ENCODE assay signal across 8 cellular contexts in the genomic region with DNA sequence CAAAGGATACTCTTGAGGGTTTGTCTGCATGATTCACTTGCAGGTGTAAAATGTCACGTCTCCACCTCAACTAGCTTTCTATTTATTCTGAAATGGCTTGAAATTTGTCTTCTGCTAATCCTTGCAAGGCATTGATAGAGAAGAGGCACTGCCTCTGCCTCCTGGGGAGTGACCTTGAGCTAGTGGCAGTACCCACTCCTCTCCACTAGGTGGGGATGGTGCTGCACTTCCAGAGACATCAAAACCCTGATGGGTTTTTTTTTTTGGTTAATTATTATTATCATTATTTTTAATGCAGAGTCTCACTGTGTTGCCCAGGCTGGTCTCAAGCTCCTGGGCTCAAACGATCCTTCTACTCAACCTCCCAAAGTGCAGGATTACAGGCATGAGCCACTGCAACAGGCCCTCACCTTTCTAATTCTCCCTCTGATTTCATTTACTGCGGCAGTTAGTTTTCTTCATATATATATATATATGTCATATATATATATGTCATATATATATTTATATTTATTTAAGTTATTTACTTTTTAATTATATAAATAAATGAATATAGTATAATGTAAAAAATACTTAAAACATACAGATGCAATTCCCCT.
DNase-seq lines count a peak whose midpoint lies in the region; ATAC-seq and TF ChIP-seq lines count a peak whose summit lies in the region.

No MANE protein-coding gene starts in this region.

- H3K4me2 ChIP-seq in H9 (ENCODE audit: insufficient read depth, insufficient read length, low read length) = no peak overlapping the region

- H3K4me1 ChIP-seq in H9 (ENCODE audit: insufficient read depth, low read length) = no peaks in the 10 kb centered on the region
- no peaks in the 10 kb centered on the region for H3K4me1 ChIP-seq in effector memory CD4-positive, alpha-beta T cell (ENCODE audit: control insufficient read depth, insufficient read depth, low read length, poor library complexity, severe bottlenecking)

- TF ChIP-seq CTCF in H9 (conservative IDR thresholded peaks at IDR 0.05) = peak; percentile 94

- H3K9me3 Mint-ChIP-seq in H9 = no peaks in the 10 kb centered on the region
- H3K9me3 Mint-ChIP-seq in activated CD4-positive, alpha-beta memory T cell treated with anti-CD3 and anti-CD28 coated beads for 36 hours = no peaks in the 10 kb centered on the region
- H3K9me3 Mint-ChIP-seq in stimulated activated effector memory CD8-positive, alpha-beta T cell treated with anti-CD3 and anti-CD28 coated beads, Interleukin-12 subunit alpha, Interleukin-12 subunit beta, amount 100 ng/mL, for 72 hours = no peaks in the 10 kb centered on the region

- WGBS in H9 (ENCODE audit: extremely low coverage, insufficient read length, low lambda C conversion rate) = no CpG with 5 or more reads among the region's 3 CpGs

- no peak overlapping the region for H3K9ac ChIP-seq in H9 (ENCODE audit: extremely low read depth, insufficient read length, low read length)

- intact Hi-C loops in activated CD4-positive, alpha-beta memory T cell treated with anti-CD3 and anti-CD28 coated beads for 36 hours (cut with micrococcal nuclease) = loop anchor here (1.0 to 2.0 kb wide), 2 partner anchors 117 to 125 kb away; a partner anchor contains a TSS

- H3K56ac ChIP-seq in H9 (ENCODE audit: insufficient read length, low read depth, low read length) = no peak overlapping the region

- no peaks in the 10 kb centered on the region for H3K36me3 Mint-ChIP-seq in H9 (ENCODE audit: insufficient read depth in 1 of 3, low read depth in 3 of 3)
- H3K36me3 Mint-ChIP-seq in activated CD4-positive, alpha-beta memory T cell treated with anti-CD3 and anti-CD28 coated beads for 36 hours = no peaks in the 10 kb centered on the region
- H3K36me3 Mint-ChIP-seq in stimulated activated effector memory CD8-positive, alpha-beta T cell treated with anti-CD3 and anti-CD28 coated beads, Interleukin-12 subunit alpha, Interleukin-12 subunit beta, amount 100 ng/mL, for 72 hours = no peaks in the 10 kb centered on the region

- no peak overlapping the region for H3T11ph ChIP-seq in H9 (ENCODE audit: low read length)

- H3K36me3 ChIP-seq in effector memory CD4-positive, alpha-beta T cell (ENCODE audit: control insufficient read depth, insufficient read depth, low read length) = no peaks in the 10 kb centered on the region

- no peak overlapping the region for H2AFZ ChIP-seq in H9 (ENCODE audit: low read length)

- no peak overlapping the region for H3K23ac ChIP-seq in H9 (ENCODE audit: insufficient read length, low read depth, low read length)

- no peak overlapping the region for H3K27ac ChIP-seq in H9 (ENCODE audit: insufficient read length, low read depth, low read length)
- H3K27ac ChIP-seq in effector memory CD4-positive, alpha-beta T cell (ENCODE audit: insufficient read depth, low read length, poor library complexity, severe bottlenecking) = no peak overlapping the region

- no peak overlapping the region for H2BK12ac ChIP-seq in H9 (ENCODE audit: insufficient read length, low read depth, low read length)

- no peaks in the 10 kb centered on the region for H3K27me3 ChIP-seq in H9 (ENCODE audit: insufficient read depth, low read length)
- H3K27me3 ChIP-seq in effector memory CD4-positive, alpha-beta T cell (replicated peaks; ENCODE audit: control insufficient read depth, insufficient read depth, low read length, poor library complexity, severe bottlenecking) = no peaks in the 10 kb centered on the region

- no peak overlapping the region for H2AK5ac ChIP-seq in H9 (ENCODE audit: insufficient read length, low read length)

- no peak overlapping the region for H2BK15ac ChIP-seq in H9 (ENCODE audit: low read depth, low read length)

- ATAC-seq in stimulated activated effector memory CD8-positive, alpha-beta T cell treated with anti-CD3 and anti-CD28 coated beads, Interleukin-12 subunit alpha, Interleukin-12 subunit beta, amount 100 ng/mL, for 72 hours = peak; percentile 58

- no peaks in the 10 kb centered on the region for H3K79me1 ChIP-seq in H9 (ENCODE audit: insufficient read depth, low read depth, low read length, poor library complexity, severe bottlenecking)

- no peak overlapping the region for H2BK20ac ChIP-seq in H9 (ENCODE audit: low read depth, low read length, poor library complexity, severe bottlenecking)

- no peaks in the 10 kb centered on the region; the same call in none of the 2 replicates for H3K27me3 Mint-ChIP-seq in H9 (ENCODE audit: low read depth)
- no peaks in the 10 kb centered on the region for H3K27me3 Mint-ChIP-seq in activated CD4-positive, alpha-beta memory T cell treated with anti-CD3 and anti-CD28 coated beads for 36 hours

- no peak overlapping the region for H3K4me3 Mint-ChIP-seq in H9
- H3K4me3 Mint-ChIP-seq in activated CD4-positive, alpha-beta memory T cell treated with anti-CD3 and anti-CD28 coated beads for 36 hours = no peak overlapping the region
- H3K4me3 Mint-ChIP-seq in stimulated activated effector memory CD8-positive, alpha-beta T cell treated with anti-CD3 and anti-CD28 coated beads, Interleukin-12 subunit alpha, Interleukin-12 subunit beta, amount 100 ng/mL, for 72 hours = no peak overlapping the region

- DNase-seq in ELF-1 (ENCODE audit: low read depth, low spot score) (peak; percentile 67), H9 (peak; percentile 62), NCI-H1694 treated with DMSO at 0.1 percent for 48 hours (lab: John Stamatoyannopoulos, UW) (peak; percentile 1), midbrain (lab: John Stamatoyannopoulos, UW) (peak; percentile 49), islet precursor cell (no peak)
- peak; percentile 66 for DNase-seq in activated CD4-positive, alpha-beta memory T cell treated with anti-CD3 and anti-CD28 coated beads for 36 hours
- peak; percentile 9 to 37 (median 14) for DNase-seq in effector memory CD4-positive, alpha-beta T cell
- DNase-seq in stimulated activated effector memory CD8-positive, alpha-beta T cell treated with anti-CD3 and anti-CD28 coated beads, Interleukin-12 subunit alpha, Interleukin-12 subunit beta, amount 100 ng/mL, for 72 hours (ENCODE audit: low spot score in 2 of 2) = peak; percentile 31 to 69

- no peak overlapping the region for H3K14ac ChIP-seq in H9 (ENCODE audit: insufficient read depth, low read length)

- no peaks in the 10 kb centered on the region for H3K79me2 ChIP-seq in H9 (ENCODE audit: insufficient read depth, low read length)

- CTCF ChIA-PET in activated CD4-positive, alpha-beta memory T cell treated with anti-CD3 and anti-CD28 coated beads for 36 hours (lab: Charles Lee) = interaction anchor here (0.5 to 10.4 kb wide), 27 partner anchors 8 to 737 kb away, joined by 3 to 183 read pairs (median 5); a partner anchor contains a TSS

- H3K9me3 ChIP-seq in H9 (ENCODE audit: control insufficient read depth, low read depth, low read length) = no peaks in the 10 kb centered on the region
- no peaks in the 10 kb centered on the region for H3K9me3 ChIP-seq in effector memory CD4-positive, alpha-beta T cell (ENCODE audit: control insufficient read depth, low read length)

- no peak overlapping the region for H3K4ac ChIP-seq in H9 (ENCODE audit: low read depth, low read length)

- no peaks in the 10 kb centered on the region for H4K20me1 ChIP-seq in H9 (ENCODE audit: control insufficient read depth, insufficient read depth, insufficient read length)

- H3K18ac ChIP-seq in H9 (ENCODE audit: insufficient read length, low read depth, low read length) = no peak overlapping the region

- H3K4me1 Mint-ChIP-seq in H9 = peaks cover 16% of the 10 kb centered on the region in 2 experiments
- no peaks in the 10 kb centered on the region for H3K4me1 Mint-ChIP-seq in activated CD4-positive, alpha-beta memory T cell treated with anti-CD3 and anti-CD28 coated beads for 36 hours (ENCODE audit: low read depth)
- H3K4me1 Mint-ChIP-seq in stimulated activated effector memory CD8-positive, alpha-beta T cell treated with anti-CD3 and anti-CD28 coated beads, Interleukin-12 subunit alpha, Interleukin-12 subunit beta, amount 100 ng/mL, for 72 hours = no peaks in the 10 kb centered on the region

- H2BK5ac ChIP-seq in H9 (ENCODE audit: insufficient read length, low read length) = no peak overlapping the region

- POLR2A ChIA-PET in activated CD4-positive, alpha-beta memory T cell treated with anti-CD3 and anti-CD28 coated beads for 36 hours (lab: Charles Lee) = no interaction called here

- H2BK120ac ChIP-seq in H9 (ENCODE audit: low read depth, low read length, poor library complexity, severe bottlenecking) = no peak overlapping the region

- no peak overlapping the region for H4K8ac ChIP-seq in H9 (replicated peaks; ENCODE audit: insufficient read length, low read depth, low read length)

- no peaks in the 10 kb centered on the region for H3K23me2 ChIP-seq in H9 (ENCODE audit: insufficient read length, low read depth, low read length, poor library complexity, severe bottlenecking)

- no peak overlapping the region for H4K91ac ChIP-seq in H9 (ENCODE audit: insufficient read length, low read depth, low read length)

- H3K27ac Mint-ChIP-seq in H9 = peak overlapping the region in 2 of 3 experiments; percentile 20 to 23; a peak in 2 of 7 replicates
- no peak overlapping the region for H3K27ac Mint-ChIP-seq in activated CD4-positive, alpha-beta memory T cell treated with anti-CD3 and anti-CD28 coated beads for 36 hours
- H3K27ac Mint-ChIP-seq in stimulated activated effector memory CD8-positive, alpha-beta T cell treated with anti-CD3 and anti-CD28 coated beads, Interleukin-12 subunit alpha, Interleukin-12 subunit beta, amount 100 ng/mL, for 72 hours = no peak overlapping the region

- H4K5ac ChIP-seq in H9 (ENCODE audit: insufficient read length, low read depth, low read length) = no peak overlapping the region

- H3K4me3 ChIP-seq in effector memory CD4-positive, alpha-beta T cell (ENCODE audit: insufficient read depth, low read depth, low read length, poor library complexity, severe bottlenecking) = no peak overlapping the region

Comparison
In these comparisons a context has a peak if more than half of its experiments do, and no peak if none do; other contexts are left out.
1. H3K27ac Mint-ChIP-seq: peak in H9 (2 of 3); none in activated CD4-positive, alpha-beta memory T cell treated with anti-CD3 and anti-CD28 coated beads for 36 hours (single experiment) and stimulated activated effector memory CD8-positive, alpha-beta T cell treated with anti-CD3 and anti-CD28 coated beads, Interleukin-12 subunit alpha, Interleukin-12 subunit beta, amount 100 ng/mL, for 72 hours (single experiment).